In the genomic region with DNA sequence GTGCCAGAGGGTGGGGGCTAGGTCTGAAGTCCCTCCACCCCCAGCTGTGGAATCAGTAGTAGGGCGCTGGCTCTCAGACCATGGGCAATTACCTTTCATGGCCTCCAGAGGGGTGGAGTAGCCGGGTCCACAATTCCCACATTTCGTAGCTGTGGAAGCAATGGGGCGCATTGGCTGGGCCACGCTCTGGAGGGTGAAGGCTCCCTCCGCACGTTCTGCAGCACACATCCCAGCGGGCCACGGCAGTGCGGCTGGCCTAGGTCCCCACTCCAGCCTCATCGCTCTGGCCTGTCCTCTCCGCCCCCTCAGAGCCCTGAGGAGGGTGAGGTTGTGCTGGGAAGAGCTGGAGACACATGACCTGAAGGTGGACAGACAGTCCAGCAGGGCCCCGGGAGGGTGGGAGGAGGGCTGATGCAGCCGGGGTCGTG, we compare ENCODE assay signal across 1 cellular context.
TF ChIP-seq lines count a peak whose summit lies in the region.

No MANE protein-coding gene starts in this region.

TF ChIP-seq in GM23338, 12 proteins besides CTCF, POLR2A, EP300 and RAD21 (continued from another document):
- TF ChIP-seq, protein P1, sequence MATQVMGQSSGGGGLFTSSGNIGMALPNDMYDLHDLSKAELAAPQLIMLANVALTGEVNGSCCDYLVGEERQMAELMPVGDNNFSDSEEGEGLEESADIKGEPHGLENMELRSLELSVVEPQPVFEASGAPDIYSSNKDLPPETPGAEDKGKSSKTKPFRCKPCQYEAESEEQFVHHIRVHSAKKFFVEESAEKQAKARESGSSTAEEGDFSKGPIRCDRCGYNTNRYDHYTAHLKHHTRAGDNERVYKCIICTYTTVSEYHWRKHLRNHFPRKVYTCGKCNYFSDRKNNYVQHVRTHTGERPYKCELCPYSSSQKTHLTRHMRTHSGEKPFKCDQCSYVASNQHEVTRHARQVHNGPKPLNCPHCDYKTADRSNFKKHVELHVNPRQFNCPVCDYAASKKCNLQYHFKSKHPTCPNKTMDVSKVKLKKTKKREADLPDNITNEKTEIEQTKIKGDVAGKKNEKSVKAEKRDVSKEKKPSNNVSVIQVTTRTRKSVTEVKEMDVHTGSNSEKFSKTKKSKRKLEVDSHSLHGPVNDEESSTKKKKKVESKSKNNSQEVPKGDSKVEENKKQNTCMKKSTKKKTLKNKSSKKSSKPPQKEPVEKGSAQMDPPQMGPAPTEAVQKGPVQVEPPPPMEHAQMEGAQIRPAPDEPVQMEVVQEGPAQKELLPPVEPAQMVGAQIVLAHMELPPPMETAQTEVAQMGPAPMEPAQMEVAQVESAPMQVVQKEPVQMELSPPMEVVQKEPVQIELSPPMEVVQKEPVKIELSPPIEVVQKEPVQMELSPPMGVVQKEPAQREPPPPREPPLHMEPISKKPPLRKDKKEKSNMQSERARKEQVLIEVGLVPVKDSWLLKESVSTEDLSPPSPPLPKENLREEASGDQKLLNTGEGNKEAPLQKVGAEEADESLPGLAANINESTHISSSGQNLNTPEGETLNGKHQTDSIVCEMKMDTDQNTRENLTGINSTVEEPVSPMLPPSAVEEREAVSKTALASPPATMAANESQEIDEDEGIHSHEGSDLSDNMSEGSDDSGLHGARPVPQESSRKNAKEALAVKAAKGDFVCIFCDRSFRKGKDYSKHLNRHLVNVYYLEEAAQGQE (IDR thresholded peaks at IDR 0.05; ENCODE audit: unreplicated experiment) = no peak
- TF ChIP-seq EZH2phosphoT487 (IDR thresholded peaks at IDR 0.05; ENCODE audit: unreplicated experiment) (no peak), ZNF114 (CRISPR knock-in tag; IDR thresholded peaks at IDR 0.05) (no peak), NANOG (IDR thresholded peaks at IDR 0.05; ENCODE audit: borderline replicate concordance) (no peak), CREB1 (CRISPR knock-in tag; IDR thresholded peaks at IDR 0.05; ENCODE audit: low read depth) (no peak), STAT1 (IDR thresholded peaks at IDR 0.05; ENCODE audit: unreplicated experiment) (no peak), EZH2 (IDR thresholded peaks at IDR 0.05; ENCODE audit: low read depth, unreplicated experiment) (no peak), ZNF331 (CRISPR knock-in tag; IDR thresholded peaks at IDR 0.05; ENCODE audit: low read depth) (no peak)
- TF ChIP-seq, protein P2, sequence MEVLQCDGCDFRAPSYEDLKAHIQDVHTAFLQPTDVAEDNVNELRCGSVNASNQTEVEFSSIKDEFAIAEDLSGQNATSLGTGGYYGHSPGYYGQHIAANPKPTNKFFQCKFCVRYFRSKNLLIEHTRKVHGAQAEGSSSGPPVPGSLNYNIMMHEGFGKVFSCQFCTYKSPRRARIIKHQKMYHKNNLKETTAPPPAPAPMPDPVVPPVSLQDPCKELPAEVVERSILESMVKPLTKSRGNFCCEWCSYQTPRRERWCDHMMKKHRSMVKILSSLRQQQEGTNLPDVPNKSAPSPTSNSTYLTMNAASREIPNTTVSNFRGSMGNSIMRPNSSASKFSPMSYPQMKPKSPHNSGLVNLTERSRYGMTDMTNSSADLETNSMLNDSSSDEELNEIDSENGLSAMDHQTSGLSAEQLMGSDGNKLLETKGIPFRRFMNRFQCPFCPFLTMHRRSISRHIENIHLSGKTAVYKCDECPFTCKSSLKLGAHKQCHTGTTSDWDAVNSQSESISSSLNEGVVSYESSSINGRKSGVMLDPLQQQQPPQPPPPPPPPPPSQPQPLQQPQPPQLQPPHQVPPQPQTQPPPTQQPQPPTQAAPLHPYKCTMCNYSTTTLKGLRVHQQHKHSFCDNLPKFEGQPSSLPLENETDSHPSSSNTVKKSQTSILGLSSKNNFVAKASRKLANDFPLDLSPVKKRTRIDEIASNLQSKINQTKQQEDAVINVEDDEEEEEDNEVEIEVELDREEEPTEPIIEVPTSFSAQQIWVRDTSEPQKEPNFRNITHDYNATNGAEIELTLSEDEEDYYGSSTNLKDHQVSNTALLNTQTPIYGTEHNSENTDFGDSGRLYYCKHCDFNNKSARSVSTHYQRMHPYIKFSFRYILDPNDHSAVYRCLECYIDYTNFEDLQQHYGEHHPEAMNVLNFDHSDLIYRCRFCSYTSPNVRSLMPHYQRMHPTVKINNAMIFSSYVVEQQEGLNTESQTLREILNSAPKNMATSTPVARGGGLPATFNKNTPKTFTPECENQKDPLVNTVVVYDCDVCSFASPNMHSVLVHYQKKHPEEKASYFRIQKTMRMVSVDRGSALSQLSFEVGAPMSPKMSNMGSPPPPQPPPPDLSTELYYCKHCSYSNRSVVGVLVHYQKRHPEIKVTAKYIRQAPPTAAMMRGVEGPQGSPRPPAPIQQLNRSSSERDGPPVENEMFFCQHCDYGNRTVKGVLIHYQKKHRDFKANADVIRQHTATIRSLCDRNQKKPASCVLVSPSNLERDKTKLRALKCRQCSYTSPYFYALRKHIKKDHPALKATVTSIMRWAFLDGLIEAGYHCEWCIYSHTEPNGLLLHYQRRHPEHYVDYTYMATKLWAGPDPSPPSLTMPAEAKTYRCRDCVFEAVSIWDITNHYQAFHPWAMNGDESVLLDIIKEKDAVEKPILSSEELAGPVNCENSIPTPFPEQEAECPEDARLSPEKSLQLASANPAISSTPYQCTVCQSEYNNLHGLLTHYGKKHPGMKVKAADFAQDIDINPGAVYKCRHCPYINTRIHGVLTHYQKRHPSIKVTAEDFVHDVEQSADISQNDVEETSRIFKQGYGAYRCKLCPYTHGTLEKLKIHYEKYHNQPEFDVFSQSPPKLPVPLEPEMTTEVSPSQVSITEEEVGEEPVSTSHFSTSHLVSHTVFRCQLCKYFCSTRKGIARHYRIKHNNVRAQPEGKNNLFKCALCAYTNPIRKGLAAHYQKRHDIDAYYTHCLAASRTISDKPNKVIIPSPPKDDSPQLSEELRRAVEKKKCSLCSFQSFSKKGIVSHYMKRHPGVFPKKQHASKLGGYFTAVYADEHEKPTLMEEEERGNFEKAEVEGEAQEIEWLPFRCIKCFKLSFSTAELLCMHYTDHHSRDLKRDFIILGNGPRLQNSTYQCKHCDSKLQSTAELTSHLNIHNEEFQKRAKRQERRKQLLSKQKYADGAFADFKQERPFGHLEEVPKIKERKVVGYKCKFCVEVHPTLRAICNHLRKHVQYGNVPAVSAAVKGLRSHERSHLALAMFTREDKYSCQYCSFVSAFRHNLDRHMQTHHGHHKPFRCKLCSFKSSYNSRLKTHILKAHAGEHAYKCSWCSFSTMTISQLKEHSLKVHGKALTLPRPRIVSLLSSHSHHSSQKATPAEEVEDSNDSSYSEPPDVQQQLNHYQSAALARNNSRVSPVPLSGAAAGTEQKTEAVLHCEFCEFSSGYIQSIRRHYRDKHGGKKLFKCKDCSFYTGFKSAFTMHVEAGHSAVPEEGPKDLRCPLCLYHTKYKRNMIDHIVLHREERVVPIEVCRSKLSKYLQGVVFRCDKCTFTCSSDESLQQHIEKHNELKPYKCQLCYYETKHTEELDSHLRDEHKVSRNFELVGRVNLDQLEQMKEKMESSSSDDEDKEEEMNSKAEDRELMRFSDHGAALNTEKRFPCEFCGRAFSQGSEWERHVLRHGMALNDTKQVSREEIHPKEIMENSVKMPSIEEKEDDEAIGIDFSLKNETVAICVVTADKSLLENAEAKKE (CRISPR knock-in tag; IDR thresholded peaks at IDR 0.05) = no peak
- TF ChIP-seq, protein P3, sequence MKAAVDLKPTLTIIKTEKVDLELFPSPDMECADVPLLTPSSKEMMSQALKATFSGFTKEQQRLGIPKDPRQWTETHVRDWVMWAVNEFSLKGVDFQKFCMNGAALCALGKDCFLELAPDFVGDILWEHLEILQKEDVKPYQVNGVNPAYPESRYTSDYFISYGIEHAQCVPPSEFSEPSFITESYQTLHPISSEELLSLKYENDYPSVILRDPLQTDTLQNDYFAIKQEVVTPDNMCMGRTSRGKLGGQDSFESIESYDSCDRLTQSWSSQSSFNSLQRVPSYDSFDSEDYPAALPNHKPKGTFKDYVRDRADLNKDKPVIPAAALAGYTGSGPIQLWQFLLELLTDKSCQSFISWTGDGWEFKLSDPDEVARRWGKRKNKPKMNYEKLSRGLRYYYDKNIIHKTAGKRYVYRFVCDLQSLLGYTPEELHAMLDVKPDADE (IDR thresholded peaks at IDR 0.05) = no peak
